In the genomic region with DNA sequence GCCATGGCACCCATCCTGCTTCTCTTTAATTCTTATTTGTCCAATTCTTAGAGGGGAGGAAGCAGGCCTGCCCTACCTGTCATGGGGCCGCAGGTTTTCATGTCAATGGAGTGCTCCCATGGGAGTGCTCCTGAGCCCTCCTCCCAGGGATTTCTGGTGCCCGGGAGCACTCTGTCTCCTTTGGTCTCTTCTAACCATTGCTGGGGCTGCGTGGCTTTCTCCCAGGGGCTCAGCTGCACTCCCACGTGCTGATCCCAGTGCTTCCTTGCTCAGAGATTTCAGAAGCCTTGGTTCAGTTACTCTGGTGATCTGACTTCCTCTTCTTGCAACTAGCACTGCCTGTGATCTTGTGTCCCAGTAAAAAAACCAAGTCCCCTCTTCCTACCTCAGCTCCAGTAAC, we compare ENCODE assay signal across 18 cellular contexts.
DNase-seq lines count a peak whose midpoint lies in the region; ATAC-seq and TF ChIP-seq lines count a peak whose summit lies in the region.
"Had no signal": no experiment of that assay in that cellular context is flagged by ENCODE, and none has a peak within 500 bp of the region (broad histone marks: within the 10 kb centered on the region; RNA-seq: fewer than 3 reads in every experiment).

No MANE protein-coding gene starts in this region.

- intact Hi-C loops in MCF 10A (cut with micrococcal nuclease) (no loop called here), mammary epithelial cell (cut with micrococcal nuclease) (no loop called here)
- intact Hi-C loops in activated CD4-positive, alpha-beta memory T cell treated with anti-CD3 and anti-CD28 coated beads for 36 hours (cut with micrococcal nuclease) = no loop called here

- BruUV-seq in MCF 10A (replicated peaks; lab: Mats Ljungman, UMichigan) = no TSS peak
- BruUV-seq in mammary epithelial cell (replicated peaks; lab: Mats Ljungman, UMichigan) = no TSS peak

- H3K27me3 Mint-ChIP-seq in MCF 10A (ENCODE audit: insufficient read depth, unreplicated experiment) (no peaks in the 10 kb centered on the region), nephron progenitor cell (ENCODE audit: low read depth, poor library complexity) (peaks cover 8% of the 10 kb centered on the region)
- H3K27me3 Mint-ChIP-seq in activated CD4-positive, alpha-beta memory T cell treated with anti-CD3 and anti-CD28 coated beads for 36 hours = peaks cover 1% of the 10 kb centered on the region

- peaks cover 3% of the 10 kb centered on the region for H3K4me1 ChIP-seq in mammary epithelial cell (ENCODE audit: insufficient read depth, low read length)
- H3K4me1 ChIP-seq: breast epithelium had no signal

- H3K36me3 ChIP-seq in mammary epithelial cell (ENCODE audit: insufficient read depth, low read length) = no peaks in the 10 kb centered on the region
- H3K36me3 ChIP-seq: breast epithelium had no signal

- H3K27me3 ChIP-seq in mammary epithelial cell (ENCODE audit: insufficient read depth, low read length) = no peaks in the 10 kb centered on the region
- H3K27me3 ChIP-seq: breast epithelium had no signal

- H3K36me3 Mint-ChIP-seq in MCF 10A (ENCODE audit: insufficient read depth, unreplicated experiment) (peaks cover 6% of the 10 kb centered on the region), nephron progenitor cell (ENCODE audit: low read depth) (no peaks in the 10 kb centered on the region)
- no peaks in the 10 kb centered on the region for H3K36me3 Mint-ChIP-seq in activated CD4-positive, alpha-beta memory T cell treated with anti-CD3 and anti-CD28 coated beads for 36 hours

- no peak for ATAC-seq in GM21515 (IDR thresholded peaks at IDR 0.05; ENCODE audit: unreplicated experiment)
- ATAC-seq: stimulated activated naive CD8-positive, alpha-beta T cell treated with anti-CD3 and anti-CD28 coated beads, Interleukin-15, Interleukin-2, amounts not matched to agents 100 U/mL and 50 U/mL, for 24 hours had no signal

- no peak overlapping the region for H3K4me3 ChIP-seq in mammary epithelial cell (replicated peaks in 1 of 3; ENCODE audit: insufficient read depth in 1 of 3, low read depth in 2 of 3, low read length in 3 of 3)
- H3K4me3 ChIP-seq: breast epithelium had no signal

- no peak overlapping the region for H3K9ac ChIP-seq in mammary epithelial cell (ENCODE audit: insufficient read depth, low read length)
- H3K9ac ChIP-seq: KMS-11 had no signal

- POLR2A ChIA-PET in MCF 10A (lab: Yijun Ruan, JAX) = interaction anchor here (0.5 to 1.5 kb wide), 3 partner anchors 74 to 340 kb away, joined by 3 read pairs; no protein-coding TSS in a partner anchor
- POLR2A ChIA-PET in activated CD4-positive, alpha-beta memory T cell treated with anti-CD3 and anti-CD28 coated beads for 36 hours (lab: Charles Lee) = no interaction called here

- DNase-seq in MCF 10A (ENCODE audit: unreplicated experiment) (no peak), mammary epithelial cell (no peak), SKM-1 treated with dmso at 0.1 percent for 144 hours (lab: John Stamatoyannopoulos, UW; ENCODE audit: unreplicated experiment) (peak; percentile 55), nephron progenitor cell (no peak), DMS79 (lab: John Stamatoyannopoulos, UW) (no peak), inferior parietal cortex (ENCODE audit: extremely low spot score) (no peak)
- no peak for DNase-seq in activated CD4-positive, alpha-beta memory T cell treated with anti-CD3 and anti-CD28 coated beads for 36 hours
- DNase-seq: activated CD4-positive, alpha-beta T cell treated with anti-CD3 and anti-CD28 coated beads for 48 hours; activated gamma-delta T cell treated with Interleukin-2 at 50 U/mL for 16 hours; HCEC 1CT; NCI-H187; NCI-H526 treated with DMSO at 0.1 percent for 48 hours; stimulated activated naive CD8-positive, alpha-beta T cell treated with anti-CD3 and anti-CD28 coated beads, Interleukin-15, Interleukin-2, amounts not matched to agents 100 U/mL and 50 U/mL, for 24 hours; T-helper 2 cell had no signal

- H3K4me1 Mint-ChIP-seq in MCF 10A (ENCODE audit: insufficient read depth, unreplicated experiment) = peaks cover 22% of the 10 kb centered on the region
- peaks cover 38% of the 10 kb centered on the region for H3K4me1 Mint-ChIP-seq in nephron progenitor cell
- H3K4me1 Mint-ChIP-seq in activated CD4-positive, alpha-beta memory T cell treated with anti-CD3 and anti-CD28 coated beads for 36 hours (ENCODE audit: low read depth) = peaks cover 33% of the 10 kb centered on the region

- H3K27ac Mint-ChIP-seq in MCF 10A (ENCODE audit: low read depth, unreplicated experiment) (peak overlapping the region; percentile 44), nephron progenitor cell (peak overlapping the region; percentile 19)
- H3K27ac Mint-ChIP-seq in activated CD4-positive, alpha-beta memory T cell treated with anti-CD3 and anti-CD28 coated beads for 36 hours = no peak overlapping the region

- H3K4me3 Mint-ChIP-seq in MCF 10A (ENCODE audit: unreplicated experiment) (no peak overlapping the region), nephron progenitor cell (no peak overlapping the region)
- H3K4me3 Mint-ChIP-seq in activated CD4-positive, alpha-beta memory T cell treated with anti-CD3 and anti-CD28 coated beads for 36 hours = no peak overlapping the region

- 89% methylated on average over 3 of the region's 4 CpGs for WGBS in mammary epithelial cell (ENCODE audit: low coverage, missing lambda C conversion rate)

- H3K4me2 ChIP-seq in mammary epithelial cell (ENCODE audit: insufficient read depth, low read depth, low read length) = no peak overlapping the region
- H3K4me2 ChIP-seq: KMS-11 had no signal

- dilution Hi-C loops in mammary epithelial cell (cut with HindIII; ENCODE audit: low sequenced_read_pairs) = loop anchor here (10.0 kb wide), 1 partner anchor 359 kb away; no protein-coding TSS in a partner anchor

- in situ Hi-C loops in mammary epithelial cell (cut with MboI; ENCODE audit: low sequenced_read_pairs in 2 of 2) = loop anchor here (10.0 kb wide), 2 partner anchors 339 to 399 kb away; no protein-coding TSS in a partner anchor

- CTCF ChIA-PET in MCF 10A (lab: Yijun Ruan, JAX) (interaction anchor here (0.8 to 5.5 kb wide), 5 partner anchors 13 to 343 kb away, joined by 3 to 63 read pairs (median 9); no protein-coding TSS in a partner anchor), mammary epithelial cell (lab: Charles Lee; ENCODE audit: low non-redundant PET) (no interaction called here)
- CTCF ChIA-PET in activated CD4-positive, alpha-beta memory T cell treated with anti-CD3 and anti-CD28 coated beads for 36 hours (lab: Charles Lee) = interaction anchor here (2.2 to 13.8 kb wide), 2 partner anchors 333 to 340 kb away, joined by 8 to 267 read pairs; no protein-coding TSS in a partner anchor

- H3K9me3 Mint-ChIP-seq in MCF 10A (ENCODE audit: unreplicated experiment) (no peaks in the 10 kb centered on the region), nephron progenitor cell (no peaks in the 10 kb centered on the region)
- no peaks in the 10 kb centered on the region for H3K9me3 Mint-ChIP-seq in activated CD4-positive, alpha-beta memory T cell treated with anti-CD3 and anti-CD28 coated beads for 36 hours

- no peak overlapping the region for H3K27ac ChIP-seq in mammary epithelial cell (ENCODE audit: insufficient read depth, low read depth, low read length)
- H3K27ac ChIP-seq: KMS-11, RWPE1 had no signal

- H3K9me3 ChIP-seq in mammary epithelial cell (replicated peaks; ENCODE audit: insufficient read depth, low read length) = no peaks in the 10 kb centered on the region
- H3K9me3 ChIP-seq: breast epithelium had no signal

- H2AFZ ChIP-seq in mammary epithelial cell (ENCODE audit: low read depth, low read length) = no peak overlapping the region

- H4K20me1 ChIP-seq in mammary epithelial cell (ENCODE audit: insufficient read depth, low read length) = no peaks in the 10 kb centered on the region

- H3K79me2 ChIP-seq in mammary epithelial cell (ENCODE audit: insufficient read depth, low read length) = no peaks in the 10 kb centered on the region

- no peak for TF ChIP-seq CTCF in MCF 10A (IDR thresholded peaks at IDR 0.05; ENCODE audit: unreplicated experiment)
- no peak for TF ChIP-seq CTCF in mammary epithelial cell (conservative IDR thresholded peaks at IDR 0.05 in 1 of 2, IDR thresholded peaks at IDR 0.05 in 1 of 2; ENCODE audit: extremely low read depth in 1 of 2, insufficient read depth in 1 of 2, low read depth in 1 of 2, low read length in 2 of 2)
- TF ChIP-seq CTCF in nephron progenitor cell (IDR thresholded peaks at IDR 0.05) = no peak
